21 cellular contexts compared by ENCODE assay signal in genomic region chr9:16255217-16255616, GRCh38.
DNase-seq lines count a peak whose midpoint lies in the region; ATAC-seq, FAIRE-seq and TF ChIP-seq lines count a peak whose summit lies in the region.
"Had no signal": no experiment of that assay in that cellular context is flagged by ENCODE, and none has a peak within 500 bp of the region (broad histone marks: within the 10 kb centered on the region; RNA-seq: fewer than 3 reads in every experiment).

No MANE protein-coding gene starts in this region.

- H3K23ac ChIP-seq in H9 (ENCODE audit: insufficient read length, low read depth, low read length) (no peak overlapping the region), mesendoderm (ENCODE audit: low read length) (no peak overlapping the region)

- H3K4me1 ChIP-seq in BLaER1 (peaks cover 64% of the 10 kb centered on the region), H9 (ENCODE audit: insufficient read depth, low read length) (0 out of 2 replicates have a peak, but pooled peaks cover 2% of the 10 kb centered on the region), mesendoderm (ENCODE audit: control insufficient read depth, low read depth, low read length) (peaks cover 7% of the 10 kb centered on the region)

- H2BK5ac ChIP-seq in H9 (ENCODE audit: insufficient read length, low read length) (no peak overlapping the region), mesendoderm (ENCODE audit: low read length) (no peak overlapping the region)

- no peak overlapping the region for H2AFZ ChIP-seq in H9 (ENCODE audit: low read length)
- H2AFZ ChIP-seq: GM23248 had no signal

- H3K4me1 Mint-ChIP-seq in H9 (peaks cover 26 to 34% of the 10 kb centered on the region in 2 experiments), type B pancreatic cell (ENCODE audit: unreplicated experiment) (peaks cover 51% of the 10 kb centered on the region)
- H3K4me1 Mint-ChIP-seq in activated CD4-positive, alpha-beta memory T cell treated with anti-CD3 and anti-CD28 coated beads for 36 hours (ENCODE audit: low read depth) = no peaks in the 10 kb centered on the region
- H3K4me1 Mint-ChIP-seq: B cell; CD4-positive, alpha-beta memory T cell had no signal

- no peaks in the 10 kb centered on the region; a peak in 1 of 5 replicates for H3K9me3 Mint-ChIP-seq in H9
- peaks cover 13% of the 10 kb centered on the region for H3K9me3 Mint-ChIP-seq in type B pancreatic cell
- H3K9me3 Mint-ChIP-seq in activated CD4-positive, alpha-beta memory T cell treated with anti-CD3 and anti-CD28 coated beads for 36 hours = peaks cover under 1% of the 10 kb centered on the region
- H3K9me3 Mint-ChIP-seq: HFFc6 had no signal

- no peak overlapping the region for H3K18ac ChIP-seq in H9 (ENCODE audit: insufficient read length, low read depth, low read length)
- H3K18ac ChIP-seq in mesendoderm (ENCODE audit: low read length) = no peak overlapping the region

- no peak overlapping the region for H2BK20ac ChIP-seq in H9 (ENCODE audit: low read depth, low read length, poor library complexity, severe bottlenecking)

- H3K23me2 ChIP-seq in H9 (ENCODE audit: insufficient read length, low read depth, low read length, poor library complexity, severe bottlenecking) = no peaks in the 10 kb centered on the region

- H4K91ac ChIP-seq in H9 (ENCODE audit: insufficient read length, low read depth, low read length) = no peak overlapping the region

- no peak for ATAC-seq in HG03039 (IDR thresholded peaks at IDR 0.05; ENCODE audit: unreplicated experiment)

- H4K20me1 ChIP-seq in BLaER1 = no peaks in the 10 kb centered on the region
- H4K20me1 ChIP-seq in H9 (ENCODE audit: control insufficient read depth, insufficient read depth, insufficient read length) = no peaks in the 10 kb centered on the region

- WGBS in H9 (ENCODE audit: extremely low coverage, insufficient read length, low lambda C conversion rate) = no CpG with 5 or more reads among the region's 4 CpGs
- no CpG with 5 or more reads among the region's 4 CpGs for WGBS in mesendoderm (ENCODE audit: extremely low coverage, insufficient coverage, low lambda C conversion rate)

- CTCF ChIA-PET in activated CD4-positive, alpha-beta memory T cell treated with anti-CD3 and anti-CD28 coated beads for 36 hours (lab: Charles Lee) = no interaction called here

- H4K5ac ChIP-seq in H9 (ENCODE audit: insufficient read length, low read depth, low read length) = no peak overlapping the region
- no peak overlapping the region for H4K5ac ChIP-seq in mesendoderm (ENCODE audit: low read length)

- no peaks in the 10 kb centered on the region for H3K27me3 ChIP-seq in BLaER1
- no peaks in the 10 kb centered on the region for H3K27me3 ChIP-seq in H9 (ENCODE audit: insufficient read depth, low read length)
- H3K27me3 ChIP-seq in mesendoderm (ENCODE audit: insufficient read depth, low read length, poor library complexity) = no peaks in the 10 kb centered on the region

- H3K9ac ChIP-seq in BLaER1 (0 out of 2 replicates have a peak overlapping the region, but pooled peaks have one; percentile 1), H9 (ENCODE audit: extremely low read depth, insufficient read length, low read length) (no peak overlapping the region), mesendoderm (ENCODE audit: low read length) (no peak overlapping the region)
- H3K9ac ChIP-seq: GM23248 had no signal

- no peak overlapping the region for H3K56ac ChIP-seq in H9 (ENCODE audit: insufficient read length, low read depth, low read length)
- no peak overlapping the region for H3K56ac ChIP-seq in mesendoderm (ENCODE audit: low read length)

- POLR2A ChIA-PET in activated CD4-positive, alpha-beta memory T cell treated with anti-CD3 and anti-CD28 coated beads for 36 hours (lab: Charles Lee) = no interaction called here

- H3K14ac ChIP-seq in H9 (ENCODE audit: insufficient read depth, low read length) = no peak overlapping the region

- H3K4me3 ChIP-seq in BLaER1 = peak overlapping the region; percentile 7; the same call in 1 of the 2 replicates
- no peak overlapping the region for H3K4me3 ChIP-seq in mesendoderm (ENCODE audit: low read length)
- H3K4me3 ChIP-seq: GM23248, HAP-1 had no signal

- H3K27ac ChIP-seq in BLaER1 = peak overlapping the region; percentile 42; the same call in 1 of the 2 replicates
- H3K27ac ChIP-seq in H9 (ENCODE audit: insufficient read length, low read depth, low read length) = no peak overlapping the region
- H3K27ac ChIP-seq in mesendoderm (ENCODE audit: low read depth, low read length) = no peak overlapping the region
- H3K27ac ChIP-seq: 22Rv1, GM23248 had no signal

- intact Hi-C loops in activated CD4-positive, alpha-beta memory T cell treated with anti-CD3 and anti-CD28 coated beads for 36 hours (cut with micrococcal nuclease) = no loop called here

- H3K27ac Mint-ChIP-seq in H9 (no peak overlapping the region), type B pancreatic cell (no peak overlapping the region)
- no peak overlapping the region for H3K27ac Mint-ChIP-seq in activated CD4-positive, alpha-beta memory T cell treated with anti-CD3 and anti-CD28 coated beads for 36 hours
- H3K27ac Mint-ChIP-seq: B cell; CD4-positive, alpha-beta memory T cell; HFFc6 had no signal

- no peak overlapping the region for H2AK5ac ChIP-seq in H9 (ENCODE audit: insufficient read length, low read length)
- no peak overlapping the region for H2AK5ac ChIP-seq in mesendoderm (ENCODE audit: low read length)

- TF ChIP-seq CTCF in H9 (conservative IDR thresholded peaks at IDR 0.05) (no peak), type B pancreatic cell (conservative IDR thresholded peaks at IDR 0.05) (no peak)

- H3K36me3 Mint-ChIP-seq in H9 (ENCODE audit: insufficient read depth in 1 of 3, low read depth in 3 of 3) = no peaks in the 10 kb centered on the region
- H3K36me3 Mint-ChIP-seq in type B pancreatic cell = no peaks in the 10 kb centered on the region
- H3K36me3 Mint-ChIP-seq in activated CD4-positive, alpha-beta memory T cell treated with anti-CD3 and anti-CD28 coated beads for 36 hours = no peaks in the 10 kb centered on the region
- H3K36me3 Mint-ChIP-seq: CD4-positive, alpha-beta memory T cell had no signal

- no peaks in the 10 kb centered on the region for H3K79me2 ChIP-seq in H9 (ENCODE audit: insufficient read depth, low read length)
- H3K79me2 ChIP-seq in mesendoderm (ENCODE audit: control insufficient read depth, insufficient read depth, low read length) = no peaks in the 10 kb centered on the region

- H3K4me2 ChIP-seq in BLaER1 (peak overlapping the region; percentile 82), H9 (ENCODE audit: insufficient read depth, insufficient read length, low read length) (no peak overlapping the region), mesendoderm (ENCODE audit: low read length) (no peak overlapping the region)

- no peak overlapping the region for H3T11ph ChIP-seq in H9 (ENCODE audit: low read length)

- H2BK15ac ChIP-seq in H9 (ENCODE audit: low read depth, low read length) (no peak overlapping the region), mesendoderm (replicated peaks; ENCODE audit: low read depth) (no peak overlapping the region)

- H3K36me3 ChIP-seq in BLaER1 (no peaks in the 10 kb centered on the region), mesendoderm (ENCODE audit: control insufficient read depth, insufficient read depth, low read length) (no peaks in the 10 kb centered on the region)
- H3K36me3 ChIP-seq: HAP-1 had no signal

- H3K4ac ChIP-seq in H9 (ENCODE audit: low read depth, low read length) (no peak overlapping the region), mesendoderm (ENCODE audit: low read depth, low read length) (no peak overlapping the region)

- H3K79me1 ChIP-seq in H9 (ENCODE audit: insufficient read depth, low read depth, low read length, poor library complexity, severe bottlenecking) = no peaks in the 10 kb centered on the region
- no peaks in the 10 kb centered on the region for H3K79me1 ChIP-seq in mesendoderm (ENCODE audit: low read length)

- H3K27me3 Mint-ChIP-seq in H9 (ENCODE audit: low read depth) (no peaks in the 10 kb centered on the region), type B pancreatic cell (peaks cover 5% of the 10 kb centered on the region)
- no peaks in the 10 kb centered on the region for H3K27me3 Mint-ChIP-seq in activated CD4-positive, alpha-beta memory T cell treated with anti-CD3 and anti-CD28 coated beads for 36 hours
- H3K27me3 Mint-ChIP-seq: B cell; CD4-positive, alpha-beta memory T cell had no signal

- H2BK120ac ChIP-seq in H9 (ENCODE audit: low read depth, low read length, poor library complexity, severe bottlenecking) (no peak overlapping the region), mesendoderm (ENCODE audit: low read depth, low read length) (no peak overlapping the region)

- H3K4me3 Mint-ChIP-seq in H9 (no peak overlapping the region), type B pancreatic cell (peak overlapping the region; percentile 3)
- H3K4me3 Mint-ChIP-seq in activated CD4-positive, alpha-beta memory T cell treated with anti-CD3 and anti-CD28 coated beads for 36 hours = no peak overlapping the region
- H3K4me3 Mint-ChIP-seq: B cell; CD4-positive, alpha-beta memory T cell; HFFc6 had no signal

- FAIRE-seq in GM19239 (lab: Jason Lieb, UNC) = no peak
- FAIRE-seq: A204.1, G401.6, GM12892 had no signal

- DNase-seq in H9 (peak; percentile 15), mesendoderm (peak; percentile 62), type B pancreatic cell (ENCODE audit: extremely low spot score, unreplicated experiment) (no peak), GM19239 (ENCODE audit: insufficient read length, low spot score) (no peak)
- DNase-seq in activated CD4-positive, alpha-beta memory T cell treated with anti-CD3 and anti-CD28 coated beads for 36 hours = no peak
- DNase-seq: C1 segment of cervical spinal cord; Calu3; CD4-positive, alpha-beta memory T cell; COR-L47; DMS53; DND-41; GM23248; HFFc6 had no signal

- no peak overlapping the region for H2BK12ac ChIP-seq in H9 (ENCODE audit: insufficient read length, low read depth, low read length)

- H3K9me3 ChIP-seq in BLaER1 (0 out of 2 replicates have a peak, but pooled peaks cover 9% of the 10 kb centered on the region), H9 (ENCODE audit: control insufficient read depth, low read depth, low read length) (no peaks in the 10 kb centered on the region)
- H3K9me3 ChIP-seq: HAP-1 had no signal

- H4K8ac ChIP-seq in H9 (replicated peaks; ENCODE audit: insufficient read length, low read depth, low read length) (no peak overlapping the region), mesendoderm (ENCODE audit: low read depth, low read length) (no peak overlapping the region)

Comparison
In these comparisons a context has a peak if more than half of its experiments do, and no peak if none do; other contexts are left out.
1. DNase-seq: peak in H9 (single experiment) and mesendoderm (single experiment); none in type B pancreatic cell (single experiment), GM19239 (single experiment) and activated CD4-positive, alpha-beta memory T cell treated with anti-CD3 and anti-CD28 coated beads for 36 hours (single experiment).